13 cellular contexts compared by ENCODE assay signal in the genomic region with DNA sequence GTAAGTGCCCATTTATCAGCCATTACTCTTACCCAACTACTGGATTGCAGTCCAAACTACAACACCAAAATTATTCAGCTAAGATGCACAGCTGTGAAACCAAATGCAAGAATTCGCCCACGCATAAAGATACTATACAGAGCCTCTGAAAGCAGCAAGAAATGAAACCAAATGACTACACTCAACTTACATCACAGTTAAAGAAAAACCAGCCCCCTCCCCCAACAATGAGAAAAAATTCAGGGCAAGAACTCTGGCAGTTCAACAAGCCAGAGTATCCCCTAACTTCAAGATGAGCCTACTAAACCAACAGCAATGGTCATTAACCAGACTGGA.
A peak's percentile ranks its signal among the peaks of the same experiment; 100 is the strongest.
DNase-seq lines count a peak whose midpoint lies in the region; ATAC-seq and TF ChIP-seq lines count a peak whose summit lies in the region.
"Had no signal": no experiment of that assay in that cellular context is flagged by ENCODE, and none has a peak within 500 bp of the region (broad histone marks: within the 10 kb centered on the region; RNA-seq: fewer than 3 reads in every experiment).

No MANE protein-coding gene starts in this region.

- WGBS in lower leg skin, 2 donors: 93 to 94% methylated on average over 2 of the region's 2 CpGs

- no peaks in the 10 kb centered on the region for H3K4me1 ChIP-seq in BE2C

- H3K4me1 Mint-ChIP-seq in activated T-helper 17 cell treated with anti-CD3 and anti-CD28 coated beads, Interleukin-2, amount 50 U/mL, for 72 hours: no peaks in the 10 kb centered on the region
- H3K4me1 Mint-ChIP-seq: memory B cell had no signal

- peaks cover 11% of the 10 kb centered on the region for H3K9me3 Mint-ChIP-seq in activated T-helper 17 cell treated with anti-CD3 and anti-CD28 coated beads, Interleukin-2, amount 50 U/mL, for 72 hours

- H3K36me3 ChIP-seq in BE2C: no peaks in the 10 kb centered on the region
- H3K36me3 ChIP-seq: neutrophil had no signal

- H3K9me3 ChIP-seq in BE2C: no peaks in the 10 kb centered on the region
- H3K9me3 ChIP-seq: neutrophil had no signal

- DNase-seq in GM20000 (ENCODE audit: low spot score) (peak; percentile 41), BE2C (no peak), posterior cingulate gyrus (no peak), lower leg skin (ENCODE audit: low spot score in 2 of 2) (no peak)
- DNase-seq: DMS 273 treated with DMSO at 0.1 percent for 48 hours, NCI-H1092, NCI-H345 had no signal

- TF ChIP-seq POLR2A in lower leg skin (IDR thresholded peaks at IDR 0.05): no peak

- no peaks in the 10 kb centered on the region for H3K27me3 ChIP-seq in BE2C
- H3K27me3 ChIP-seq: neutrophil had no signal

- H3K27me3 Mint-ChIP-seq in activated T-helper 17 cell treated with anti-CD3 and anti-CD28 coated beads, Interleukin-2, amount 50 U/mL, for 72 hours: no peaks in the 10 kb centered on the region
- H3K27me3 Mint-ChIP-seq: memory B cell had no signal

- ATAC-seq in GM18508 (IDR thresholded peaks at IDR 0.05; ENCODE audit: insufficient read depth, unreplicated experiment) (peak; percentile 97), HG02870 (IDR thresholded peaks at IDR 0.05; ENCODE audit: unreplicated experiment) (peak; percentile 72), HG03469 (IDR thresholded peaks at IDR 0.05; ENCODE audit: unreplicated experiment) (peak; percentile 83)
- ATAC-seq in activated T-helper 17 cell treated with anti-CD3 and anti-CD28 coated beads, Interleukin-2, amount 50 U/mL, for 72 hours (replicated peaks): no peak

- no peak overlapping the region for H3K27ac Mint-ChIP-seq in activated T-helper 17 cell treated with anti-CD3 and anti-CD28 coated beads, Interleukin-2, amount 50 U/mL, for 72 hours
- H3K27ac Mint-ChIP-seq: memory B cell had no signal

- TF ChIP-seq CTCF in GM20000 (IDR thresholded peaks at IDR 0.05; ENCODE audit: extremely low read depth, missing control alignments) (no peak), BE2C (IDR thresholded peaks at IDR 0.05; ENCODE audit: low read depth, low read length) (no peak), lower leg skin (IDR thresholded peaks at IDR 0.05) (no peak)

- intact Hi-C loops in posterior cingulate gyrus (cut with DNase I): no loop called here
- intact Hi-C loops in lower leg skin (cut with DNase I; ENCODE audit: low total_unique reads): no loop called here

- no peak overlapping the region for H3K4me3 Mint-ChIP-seq in activated T-helper 17 cell treated with anti-CD3 and anti-CD28 coated beads, Interleukin-2, amount 50 U/mL, for 72 hours
- H3K4me3 Mint-ChIP-seq: memory B cell had no signal

- H3K4me3 ChIP-seq in BE2C (ENCODE audit: low read depth, low read length) (no peak overlapping the region), lower leg skin (ENCODE audit: low read depth, poor library complexity, severe bottlenecking) (no peak overlapping the region)

- no peaks in the 10 kb centered on the region for H3K36me3 Mint-ChIP-seq in activated T-helper 17 cell treated with anti-CD3 and anti-CD28 coated beads, Interleukin-2, amount 50 U/mL, for 72 hours (ENCODE audit: low read depth)
- H3K36me3 Mint-ChIP-seq: memory B cell had no signal
